In genomic region chr12:123097521-123098084, GRCh38 we compare ENCODE assay signal across 14 cellular contexts. TPM values are rescaled to one million over a fixed set of nuclear protein-coding genes. Genes with fewer than 3 reads are reported as not detected.
DNase-seq lines count a peak whose midpoint lies in the region; ATAC-seq lines count a peak whose summit lies in the region.
"Had no signal": no experiment of that assay in that cellular context is flagged by ENCODE, and none has a peak within 500 bp of the region (broad histone marks: within the 10 kb centered on the region; RNA-seq: fewer than 3 reads in every experiment).

No MANE protein-coding gene starts in this region.

- H3K36me3 ChIP-seq in skeletal muscle tissue (ENCODE audit: control insufficient read depth in 3 of 3, insufficient read depth in 3 of 3, low read length in 3 of 3), result no peaks in the 10 kb centered on the region
- H3K36me3 ChIP-seq: breast epithelium had no signal

- no peaks in the 10 kb centered on the region for H3K9me3 ChIP-seq in skeletal muscle tissue (ENCODE audit: control insufficient read depth in 3 of 3, low read length in 3 of 3)
- H3K9me3 ChIP-seq: breast epithelium had no signal

- no peak overlapping the region for H3K27ac Mint-ChIP-seq in stimulated activated naive B cell treated with anti-CD40 and anti-IgM and Interleukin-4, amounts not matched to agents 10 μg/mL and 1 μg/mL and 100 μg/mL, for 72 hours

- no peak overlapping the region for H3K4me3 Mint-ChIP-seq in stimulated activated naive B cell treated with anti-CD40 and anti-IgM and Interleukin-4, amounts not matched to agents 10 μg/mL and 1 μg/mL and 100 μg/mL, for 72 hours

- H3K9ac ChIP-seq in skeletal muscle tissue (ENCODE audit: low read depth in 1 of 3, low read length in 3 of 3), result peak overlapping the region; percentile 43 to 76 (median 54)

- no peaks in the 10 kb centered on the region for H3K9me3 Mint-ChIP-seq in stimulated activated naive B cell treated with anti-CD40 and anti-IgM and Interleukin-4, amounts not matched to agents 10 μg/mL and 1 μg/mL and 100 μg/mL, for 72 hours

- no peaks in the 10 kb centered on the region for H3K27me3 ChIP-seq in skeletal muscle tissue (ENCODE audit: control insufficient read depth in 3 of 3, insufficient read depth in 3 of 3, low read length in 3 of 3)

- peaks cover 58 to 77% (median 72%) of the 10 kb centered on the region in 3 donors for H3K4me1 ChIP-seq in skeletal muscle tissue (ENCODE audit: control insufficient read depth in 3 of 3, insufficient read depth in 3 of 3, low read length in 3 of 3)

- DNase-seq in NCI-H2171 treated with DMSO at 0.1 percent for 48 hours (lab: John Stamatoyannopoulos, UW) (peak; percentile 85), cerebellar cortex (ENCODE audit: low spot score) (peak; percentile 81), left kidney (ENCODE audit: low read depth, low spot score) (peak; percentile 87), COLO829 (ENCODE audit: low spot score) (no peak), HuH-7 (ENCODE audit: low spot score) (no peak)
- DNase-seq in stimulated activated naive B cell treated with anti-CD40 and anti-IgM and Interleukin-4, amounts not matched to agents 10 μg/mL and 1 μg/mL and 100 μg/mL, for 72 hours, result no peak
- DNase-seq: activated CD4-positive, alpha-beta T cell treated with anti-CD3 and anti-CD28 coated beads for 4 hours; AML-193; kidney glomerular epithelial cell; MV-4-11; NCI-H774 had no signal

- no peak for ATAC-seq in HG02678 (IDR thresholded peaks at IDR 0.05; ENCODE audit: unreplicated experiment)
- no peak for ATAC-seq in stimulated activated naive B cell treated with anti-CD40 and anti-IgM and Interleukin-4, amounts not matched to agents 10 μg/mL and 1 μg/mL and 100 μg/mL, for 72 hours (replicated peaks)

- H3K27ac ChIP-seq in skeletal muscle tissue (ENCODE audit: low read depth, low read length), result peak overlapping the region; percentile 90
- H3K27ac ChIP-seq: breast epithelium had no signal

- no peaks in the 10 kb centered on the region for H3K27me3 Mint-ChIP-seq in stimulated activated naive B cell treated with anti-CD40 and anti-IgM and Interleukin-4, amounts not matched to agents 10 μg/mL and 1 μg/mL and 100 μg/mL, for 72 hours

- H3K4me1 Mint-ChIP-seq in stimulated activated naive B cell treated with anti-CD40 and anti-IgM and Interleukin-4, amounts not matched to agents 10 μg/mL and 1 μg/mL and 100 μg/mL, for 72 hours, result peaks cover 23 to 25% of the 10 kb centered on the region in 2 donors

- H3K4me3 ChIP-seq in skeletal muscle tissue (ENCODE audit: low read length in 3 of 3), result peak overlapping the region in 1 of 3 donors; percentile 13
- H3K4me3 ChIP-seq: breast epithelium had no signal

- H3K36me3 Mint-ChIP-seq in stimulated activated naive B cell treated with anti-CD40 and anti-IgM and Interleukin-4, amounts not matched to agents 10 μg/mL and 1 μg/mL and 100 μg/mL, for 72 hours, result peaks cover 3% of the 10 kb centered on the region in 2 donors

RNA-seq across cellular contexts. Expression of gene PITPNM2, which starts 53.3 kb away (rescaled TPM):
- total RNA-seq in skeletal muscle tissue, result 3.1 TPM

Comparison
In these comparisons a context has a peak if more than half of its experiments do, and no peak if none do; other contexts are left out.
1. DNase-seq: peak in NCI-H2171 treated with DMSO at 0.1 percent for 48 hours (single experiment), cerebellar cortex (single experiment) and left kidney (single experiment); none in COLO829 (single experiment), HuH-7 (single experiment) and stimulated activated naive B cell treated with anti-CD40 and anti-IgM and Interleukin-4, amounts not matched to agents 10 μg/mL and 1 μg/mL and 100 μg/mL, for 72 hours (single experiment).